11 cellular contexts compared by ENCODE assay signal in the genomic region with DNA sequence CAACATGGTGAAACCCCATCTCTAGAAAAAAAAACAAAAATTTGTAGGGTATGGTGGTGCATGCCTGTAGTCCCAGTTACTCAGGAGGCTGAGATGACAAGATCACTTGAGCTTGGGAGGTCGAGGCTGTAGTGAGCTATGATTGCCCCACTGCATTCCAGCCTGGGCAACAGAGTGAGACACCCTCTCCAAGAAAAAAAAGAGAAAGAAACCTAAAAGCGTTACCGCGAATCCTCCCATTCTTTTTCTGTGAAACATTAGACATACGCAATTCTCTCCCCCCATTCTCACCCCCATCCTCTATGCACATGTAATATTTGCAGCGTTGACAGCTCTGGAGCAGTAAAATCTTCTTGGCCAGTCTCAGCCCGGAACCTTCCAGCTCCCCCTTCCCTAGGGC. TPM values are rescaled to one million over a fixed set of nuclear protein-coding genes. Genes with fewer than 3 reads are reported as not detected.
DNase-seq lines count a peak whose midpoint lies in the region; ATAC-seq, FAIRE-seq and TF ChIP-seq lines count a peak whose summit lies in the region.
"Had no signal": no experiment of that assay in that cellular context is flagged by ENCODE, and none has a peak within 500 bp of the region (broad histone marks: within the 10 kb centered on the region; RNA-seq: fewer than 3 reads in every experiment).

No MANE protein-coding gene starts in this region.

- H3K27me3 ChIP-seq in astrocyte (ENCODE audit: insufficient read depth, low read length) (no peaks in the 10 kb centered on the region), kidney epithelial cell (ENCODE audit: control insufficient read depth, insufficient read depth, low read length) (no peaks in the 10 kb centered on the region), aorta (ENCODE audit: control insufficient read depth in 1 of 2, insufficient read depth in 2 of 2, low read length in 1 of 2) (no peaks in the 10 kb centered on the region)

- no peak for FAIRE-seq in astrocyte (lab: Jason Lieb, UNC)
- FAIRE-seq: GM18507, urothelium cell line had no signal

- peaks cover 60% of the 10 kb centered on the region for H3K4me1 Mint-ChIP-seq in astrocyte (ENCODE audit: low read depth, unreplicated experiment)
- H3K4me1 Mint-ChIP-seq in stimulated activated memory B cell treated with anti-CD40 and anti-IgM and Interleukin-4, amounts not matched to agents 10 μg/mL and 1 μg/mL and 100 μg/mL, for 72 hours, result peaks cover 37% of the 10 kb centered on the region

- no peaks in the 10 kb centered on the region for H3K36me3 Mint-ChIP-seq in astrocyte (ENCODE audit: low read depth, unreplicated experiment)
- no peaks in the 10 kb centered on the region for H3K36me3 Mint-ChIP-seq in stimulated activated memory B cell treated with anti-CD40 and anti-IgM and Interleukin-4, amounts not matched to agents 10 μg/mL and 1 μg/mL and 100 μg/mL, for 72 hours

- no peaks in the 10 kb centered on the region for H3K9me3 Mint-ChIP-seq in astrocyte (ENCODE audit: unreplicated experiment)
- H3K9me3 Mint-ChIP-seq in stimulated activated memory B cell treated with anti-CD40 and anti-IgM and Interleukin-4, amounts not matched to agents 10 μg/mL and 1 μg/mL and 100 μg/mL, for 72 hours, result no peaks in the 10 kb centered on the region
- H3K9me3 Mint-ChIP-seq: activated T-helper 2 cell treated with anti-CD3 and anti-CD28 coated beads, Interferon-gamma antibody, Interleukin-2, Interleukin-4, amounts not matched to agents 10 μg/mL and 5 μg/mL and 100 μg/mL, durations not matched to agents 14 hours and 24 hours and 36 hours had no signal

- peak overlapping the region; percentile 92 for H3K4me2 ChIP-seq in astrocyte (ENCODE audit: low read length)

- TF ChIP-seq CTCF in HFF-Myc (IDR thresholded peaks at IDR 0.05; ENCODE audit: low read depth, low read length, missing control alignments) (no peak), astrocyte (IDR thresholded peaks at IDR 0.05; ENCODE audit: insufficient read depth, low read depth, low read length) (no peak), kidney epithelial cell (IDR thresholded peaks at IDR 0.05; ENCODE audit: insufficient read depth, low read length, poor library complexity, severe bottlenecking) (no peak)

- H3K27ac Mint-ChIP-seq in astrocyte (ENCODE audit: unreplicated experiment), result no peak overlapping the region
- no peak overlapping the region for H3K27ac Mint-ChIP-seq in stimulated activated memory B cell treated with anti-CD40 and anti-IgM and Interleukin-4, amounts not matched to agents 10 μg/mL and 1 μg/mL and 100 μg/mL, for 72 hours
- H3K27ac Mint-ChIP-seq: activated T-helper 2 cell treated with anti-CD3 and anti-CD28 coated beads, Interferon-gamma antibody, Interleukin-2, Interleukin-4, amounts not matched to agents 10 μg/mL and 5 μg/mL and 100 μg/mL, durations not matched to agents 14 hours and 24 hours and 36 hours had no signal

- peak overlapping the region; percentile 90 for H3K4me3 Mint-ChIP-seq in astrocyte (ENCODE audit: unreplicated experiment)
- peak overlapping the region; percentile 65 for H3K4me3 Mint-ChIP-seq in stimulated activated memory B cell treated with anti-CD40 and anti-IgM and Interleukin-4, amounts not matched to agents 10 μg/mL and 1 μg/mL and 100 μg/mL, for 72 hours

- peak overlapping the region; percentile 81 for H3K9ac ChIP-seq in astrocyte (ENCODE audit: low read length)

- H3K36me3 ChIP-seq in astrocyte (ENCODE audit: insufficient read depth, low read length), result no peaks in the 10 kb centered on the region
- H3K36me3 ChIP-seq in kidney epithelial cell (ENCODE audit: control insufficient read depth, insufficient read depth, low read length), result no peaks in the 10 kb centered on the region
- no peaks in the 10 kb centered on the region for H3K36me3 ChIP-seq in aorta (ENCODE audit: control insufficient read depth in 1 of 2, insufficient read depth in 2 of 2, low read length in 1 of 2)

- peak overlapping the region; percentile 79 for H3K4me3 ChIP-seq in HFF-Myc (replicated peaks; ENCODE audit: low read depth, low read length)
- peak overlapping the region; percentile 67 for H3K4me3 ChIP-seq in astrocyte (ENCODE audit: insufficient read depth, low read depth, low read length)
- H3K4me3 ChIP-seq in kidney epithelial cell (ENCODE audit: low read depth, low read length), result peak overlapping the region; percentile 63
- no peak overlapping the region for H3K4me3 ChIP-seq in aorta (ENCODE audit: low read length in 2 of 2)

- no peak for ATAC-seq in stimulated activated memory B cell treated with anti-CD40 and anti-IgM and Interleukin-4, amounts not matched to agents 10 μg/mL and 1 μg/mL and 100 μg/mL, for 72 hours
- ATAC-seq in GM18502 (IDR thresholded peaks at IDR 0.05; ENCODE audit: poor library complexity, unreplicated experiment) (no peak), aorta (ENCODE audit: low FRiP score) (no peak)

- H3K27ac ChIP-seq in astrocyte (ENCODE audit: low read depth, low read length) (peak overlapping the region; percentile 54), aorta (ENCODE audit: low read depth in 1 of 2, low read length in 2 of 2) (no peak overlapping the region)

- H2AFZ ChIP-seq in astrocyte (ENCODE audit: low read depth, low read length), result peak overlapping the region; percentile 70

- H4K20me1 ChIP-seq in astrocyte (ENCODE audit: insufficient read depth, low read length), result no peaks in the 10 kb centered on the region

- WGBS in aorta, 2 donors, result 22 to 26% methylated on average over 7 of the region's 7 CpGs

- H3K27me3 Mint-ChIP-seq in astrocyte (ENCODE audit: low read depth, unreplicated experiment), result no peaks in the 10 kb centered on the region
- peaks cover 82% of the 10 kb centered on the region for H3K27me3 Mint-ChIP-seq in stimulated activated memory B cell treated with anti-CD40 and anti-IgM and Interleukin-4, amounts not matched to agents 10 μg/mL and 1 μg/mL and 100 μg/mL, for 72 hours

- peaks cover 59% of the 10 kb centered on the region for H3K4me1 ChIP-seq in astrocyte (ENCODE audit: insufficient read depth, low read length)
- H3K4me1 ChIP-seq in aorta (ENCODE audit: control insufficient read depth in 1 of 2, insufficient read depth in 2 of 2, low read length in 2 of 2), result no peaks in the 10 kb centered on the region

- intact Hi-C loops in aorta (cut with DNase I), result no loop called here

- H3K9me3 ChIP-seq in astrocyte (ENCODE audit: insufficient read depth, low read depth, low read length), result no peaks in the 10 kb centered on the region
- no peaks in the 10 kb centered on the region for H3K9me3 ChIP-seq in aorta (ENCODE audit: control insufficient read depth, low read length)

- DNase-seq in HFF-Myc (ENCODE audit: extremely low read depth, low read depth) (no peak), astrocyte (ENCODE audit: low read depth) (no peak), kidney epithelial cell (ENCODE audit: low read depth) (no peak), UCSD-AML1 (lab: John Stamatoyannopoulos, UW; ENCODE audit: unreplicated experiment) (no peak), aorta (no peak)
- DNase-seq in effector CD4-positive, alpha-beta T cell, result no peak

- no peaks in the 10 kb centered on the region for H3K79me2 ChIP-seq in astrocyte (ENCODE audit: insufficient read depth, low read length)

RNA-seq across cellular contexts. Expression of a gene that starts 2.1 kb away (rescaled TPM):
- total RNA-seq in astrocyte (19.0 and 19.9 TPM in 2 replicates), kidney epithelial cell (6.1 and 9.9 TPM in 2 replicates), aorta (1 to 10 TPM; 4.0 to 8.6 TPM)
- polyA plus RNA-seq in aorta, result 1 to 10 TPM in 1 of 2 donors, under 1 TPM in 1; 0.90 to 2.1 TPM

RNA-seq across cellular contexts. Expression of a gene that starts 20.3 kb away (rescaled TPM):
- 29.6 and 34.2 TPM in 2 replicates for total RNA-seq in astrocyte
- total RNA-seq in kidney epithelial cell, result 31.5 and 45.6 TPM in 2 replicates
- 10 to 100 TPM; 19.1 to 22.7 TPM for total RNA-seq in aorta
- 10 to 100 TPM; 12.5 to 26.0 TPM for polyA plus RNA-seq in aorta

Comparison
In these comparisons a context has a peak if more than half of its experiments do, and no peak if none do; other contexts are left out.
1. H3K4me3 ChIP-seq: peak in HFF-Myc (single experiment), astrocyte (single experiment) and kidney epithelial cell (single experiment); none in aorta (0 of 2).